In the genomic region with DNA sequence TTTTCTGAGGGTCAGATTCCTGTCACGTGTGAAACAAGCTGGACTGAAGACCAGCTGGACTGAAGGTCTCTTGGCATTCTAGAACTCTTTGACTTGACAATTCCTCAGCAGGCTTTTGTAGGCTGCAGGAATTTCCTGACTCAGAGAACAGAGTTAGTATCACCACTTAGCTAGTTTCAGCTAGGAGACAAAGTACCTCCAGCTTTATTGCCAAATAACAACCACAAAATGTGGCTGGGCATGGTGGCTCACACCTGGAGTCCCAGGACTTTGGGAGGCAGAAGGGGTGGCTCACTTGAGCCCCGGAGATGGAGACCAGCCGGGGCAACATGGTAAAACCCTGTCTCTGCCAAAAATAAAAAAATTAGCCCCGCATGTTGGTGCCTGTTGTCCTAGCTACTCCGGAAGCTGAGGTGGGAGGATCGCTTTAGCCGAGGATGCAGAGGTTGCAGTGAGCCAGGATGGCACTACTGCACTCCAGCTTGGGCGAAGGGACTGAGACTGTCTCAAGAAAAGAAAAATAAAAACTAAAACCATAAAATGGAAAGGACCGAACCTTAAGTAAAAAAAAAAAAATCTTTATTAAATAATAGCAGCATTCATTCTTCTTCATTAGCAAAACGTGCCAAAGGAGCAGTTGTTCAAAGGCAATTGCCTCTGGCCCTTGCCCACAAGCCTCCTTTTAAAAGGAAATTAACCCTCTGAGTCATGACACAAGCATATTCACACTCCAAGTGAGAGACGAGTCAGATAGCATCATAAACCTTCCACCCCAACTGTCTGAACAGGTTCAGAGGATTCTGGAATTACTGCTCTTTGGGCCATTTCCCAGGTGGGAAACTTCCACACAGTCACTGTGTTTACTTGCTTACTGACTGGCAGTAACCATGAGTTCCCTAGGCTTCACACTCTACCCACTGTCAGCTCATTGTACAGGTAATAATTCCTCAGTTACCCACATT, we compare ENCODE assay signal across 2 cellular contexts.
TF ChIP-seq lines count a peak whose summit lies in the region.

No MANE protein-coding gene starts in this region.

TF ChIP-seq in GM23338, 12 proteins besides CTCF, POLR2A, EP300 and RAD21 (continued from another document):
- TF ChIP-seq, protein P1, sequence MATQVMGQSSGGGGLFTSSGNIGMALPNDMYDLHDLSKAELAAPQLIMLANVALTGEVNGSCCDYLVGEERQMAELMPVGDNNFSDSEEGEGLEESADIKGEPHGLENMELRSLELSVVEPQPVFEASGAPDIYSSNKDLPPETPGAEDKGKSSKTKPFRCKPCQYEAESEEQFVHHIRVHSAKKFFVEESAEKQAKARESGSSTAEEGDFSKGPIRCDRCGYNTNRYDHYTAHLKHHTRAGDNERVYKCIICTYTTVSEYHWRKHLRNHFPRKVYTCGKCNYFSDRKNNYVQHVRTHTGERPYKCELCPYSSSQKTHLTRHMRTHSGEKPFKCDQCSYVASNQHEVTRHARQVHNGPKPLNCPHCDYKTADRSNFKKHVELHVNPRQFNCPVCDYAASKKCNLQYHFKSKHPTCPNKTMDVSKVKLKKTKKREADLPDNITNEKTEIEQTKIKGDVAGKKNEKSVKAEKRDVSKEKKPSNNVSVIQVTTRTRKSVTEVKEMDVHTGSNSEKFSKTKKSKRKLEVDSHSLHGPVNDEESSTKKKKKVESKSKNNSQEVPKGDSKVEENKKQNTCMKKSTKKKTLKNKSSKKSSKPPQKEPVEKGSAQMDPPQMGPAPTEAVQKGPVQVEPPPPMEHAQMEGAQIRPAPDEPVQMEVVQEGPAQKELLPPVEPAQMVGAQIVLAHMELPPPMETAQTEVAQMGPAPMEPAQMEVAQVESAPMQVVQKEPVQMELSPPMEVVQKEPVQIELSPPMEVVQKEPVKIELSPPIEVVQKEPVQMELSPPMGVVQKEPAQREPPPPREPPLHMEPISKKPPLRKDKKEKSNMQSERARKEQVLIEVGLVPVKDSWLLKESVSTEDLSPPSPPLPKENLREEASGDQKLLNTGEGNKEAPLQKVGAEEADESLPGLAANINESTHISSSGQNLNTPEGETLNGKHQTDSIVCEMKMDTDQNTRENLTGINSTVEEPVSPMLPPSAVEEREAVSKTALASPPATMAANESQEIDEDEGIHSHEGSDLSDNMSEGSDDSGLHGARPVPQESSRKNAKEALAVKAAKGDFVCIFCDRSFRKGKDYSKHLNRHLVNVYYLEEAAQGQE (IDR thresholded peaks at IDR 0.05; ENCODE audit: unreplicated experiment) = no peak
- TF ChIP-seq NANOG (IDR thresholded peaks at IDR 0.05; ENCODE audit: borderline replicate concordance) (no peak), ETS1 (IDR thresholded peaks at IDR 0.05) (no peak), ZNF114 (CRISPR knock-in tag; IDR thresholded peaks at IDR 0.05) (no peak), EZH2 (IDR thresholded peaks at IDR 0.05; ENCODE audit: low read depth, unreplicated experiment) (no peak), ZNF462 (CRISPR knock-in tag; IDR thresholded peaks at IDR 0.05) (no peak)

TF ChIP-seq in IMR-90, 13 proteins besides CTCF, POLR2A, EP300 and RAD21 (continued from another document):
- TF ChIP-seq, protein P2, sequence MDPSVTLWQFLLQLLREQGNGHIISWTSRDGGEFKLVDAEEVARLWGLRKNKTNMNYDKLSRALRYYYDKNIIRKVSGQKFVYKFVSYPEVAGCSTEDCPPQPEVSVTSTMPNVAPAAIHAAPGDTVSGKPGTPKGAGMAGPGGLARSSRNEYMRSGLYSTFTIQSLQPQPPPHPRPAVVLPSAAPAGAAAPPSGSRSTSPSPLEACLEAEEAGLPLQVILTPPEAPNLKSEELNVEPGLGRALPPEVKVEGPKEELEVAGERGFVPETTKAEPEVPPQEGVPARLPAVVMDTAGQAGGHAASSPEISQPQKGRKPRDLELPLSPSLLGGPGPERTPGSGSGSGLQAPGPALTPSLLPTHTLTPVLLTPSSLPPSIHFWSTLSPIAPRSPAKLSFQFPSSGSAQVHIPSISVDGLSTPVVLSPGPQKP (IDR thresholded peaks at IDR 0.05; ENCODE audit: borderline replicate concordance, low read depth, low read length) = no peak
- no peak for TF ChIP-seq BHLHE40 (IDR thresholded peaks at IDR 0.05; ENCODE audit: low read depth, low read length)
- TF ChIP-seq CEBPB (IDR thresholded peaks at IDR 0.05; ENCODE audit: low read depth, low read length) = no peak
- no peak for TF ChIP-seq FOS (IDR thresholded peaks at IDR 0.05; ENCODE audit: low read depth, low read length)
- TF ChIP-seq SMC3 (IDR thresholded peaks at IDR 0.05; ENCODE audit: low read depth, low read length) = no peak
- no peak for TF ChIP-seq MAFK (IDR thresholded peaks at IDR 0.05; ENCODE audit: low read depth, low read length)
- no peak for TF ChIP-seq CHD1 (IDR thresholded peaks at IDR 0.05; ENCODE audit: low read depth, low read length)
TF ChIP-seq in IMR-90: peak in this region for 0.
